Comparison of ENCODE assay signal across 8 cellular contexts in genomic region chr1:22025368-22026154, GRCh38. TPM values are rescaled to one million over a fixed set of nuclear protein-coding genes. Genes with fewer than 3 reads are reported as not detected.
DNase-seq lines count a peak whose midpoint lies in the region; ATAC-seq and TF ChIP-seq lines count a peak whose summit lies in the region.

No MANE protein-coding gene starts in this region.

- no peaks in the 10 kb centered on the region for H4K20me1 ChIP-seq in KMS-11 (ENCODE audit: insufficient read depth)

- no peaks in the 10 kb centered on the region for H3K79me2 ChIP-seq in KMS-11 (ENCODE audit: insufficient read depth, low read depth)

- H2AFZ ChIP-seq in KMS-11 (ENCODE audit: low read depth): peak overlapping the region; percentile 73

- H3K27me3 ChIP-seq in KMS-11 (ENCODE audit: insufficient read depth, low read depth): no peaks in the 10 kb centered on the region
- no peaks in the 10 kb centered on the region for H3K27me3 ChIP-seq in muscle layer of duodenum (ENCODE audit: low read depth, low read length)

- peak overlapping the region; percentile 81 for H3K4me2 ChIP-seq in KMS-11

- H3K36me3 ChIP-seq in KMS-11 (ENCODE audit: insufficient read depth): no peaks in the 10 kb centered on the region
- H3K36me3 ChIP-seq in muscle layer of duodenum (ENCODE audit: control insufficient read depth in 1 of 2, insufficient read depth in 2 of 2, low read length in 2 of 2): peaks cover 0 to 8% of the 10 kb centered on the region in 2 donors

- no peaks in the 10 kb centered on the region for H3K9me3 ChIP-seq in muscle layer of duodenum (ENCODE audit: control insufficient read depth in 1 of 2, low read length in 2 of 2)

- H3K36me3 Mint-ChIP-seq in activated T-cell treated with anti-CD3 and anti-CD28 coated beads, Interleukin-2, amount 50 U/mL, for 4 hours (ENCODE audit: insufficient read depth): peaks cover 5% of the 10 kb centered on the region

- ATAC-seq in GM21737 (IDR thresholded peaks at IDR 0.05; ENCODE audit: unreplicated experiment) (peak; percentile 59), esophagus mucosa (peak; percentile 90)
- peak; percentile 83 to 84 for ATAC-seq in activated T-cell treated with anti-CD3 and anti-CD28 coated beads, Interleukin-2, amount 50 U/mL, for 4 hours

- H3K27me3 Mint-ChIP-seq in activated T-cell treated with anti-CD3 and anti-CD28 coated beads, Interleukin-2, amount 50 U/mL, for 4 hours (ENCODE audit: low read depth): no peaks in the 10 kb centered on the region

- H3K9me3 Mint-ChIP-seq in activated T-cell treated with anti-CD3 and anti-CD28 coated beads, Interleukin-2, amount 50 U/mL, for 4 hours: no peaks in the 10 kb centered on the region

- H3K4me1 ChIP-seq in KMS-11 (ENCODE audit: low read depth, poor library complexity, severe bottlenecking): peaks cover 19% of the 10 kb centered on the region
- H3K4me1 ChIP-seq in muscle layer of duodenum (ENCODE audit: control insufficient read depth in 1 of 2, insufficient read depth in 2 of 2, low read length in 2 of 2): peaks cover 0 to 5% of the 10 kb centered on the region in 2 donors

- peaks cover 53% of the 10 kb centered on the region for H3K4me1 Mint-ChIP-seq in activated T-cell treated with anti-CD3 and anti-CD28 coated beads, Interleukin-2, amount 50 U/mL, for 4 hours (ENCODE audit: low read depth)

- peak overlapping the region; percentile 97 for H3K9ac ChIP-seq in KMS-11

- peak overlapping the region; percentile 97 for H3K4me3 Mint-ChIP-seq in activated T-cell treated with anti-CD3 and anti-CD28 coated beads, Interleukin-2, amount 50 U/mL, for 4 hours

- H3K27ac ChIP-seq in KMS-11 (peak overlapping the region; percentile 98), muscle layer of duodenum (ENCODE audit: low read length) (peak overlapping the region; percentile 100)

- DNase-seq in DMS53 treated with DMSO at 0.1 percent for 48 hours (lab: John Stamatoyannopoulos, UW; ENCODE audit: unreplicated experiment): peak; percentile 75
- DNase-seq in activated T-cell treated with anti-CD3 and anti-CD28 coated beads, Interleukin-2, amount 50 U/mL, for 4 hours: peak; percentile 86
- DNase-seq in stimulated activated CD8-positive, alpha-beta memory T cell treated with anti-CD3 and anti-CD28 coated beads, Interleukin-7, amount 100 ng/mL, for 1 hour (ENCODE audit: low read depth in 2 of 2): peak; percentile 72 to 76

- no peak for TF ChIP-seq CTCF in KMS-11 (conservative IDR thresholded peaks at IDR 0.05; ENCODE audit: low read depth, low read length)

- H3K4me3 ChIP-seq in KMS-11 (IDR thresholded peaks at IDR 0.05; ENCODE audit: insufficient read depth, low read depth, low read length) (peak overlapping the region; percentile 87), muscle layer of duodenum (ENCODE audit: low read depth in 1 of 2, low read length in 2 of 2) (peak overlapping the region; percentile 81 to 96)

TF ChIP-seq in PFSK-1, 5 proteins besides CTCF, POLR2A, EP300 and RAD21:
- TF ChIP-seq FOXP2 (optimal IDR thresholded peaks at IDR 0.05; ENCODE audit: borderline replicate concordance, extremely low read depth, extremely low read length, insufficient read depth) (peak; percentile 6), REST (IDR thresholded peaks at IDR 0.05; ENCODE audit: insufficient read depth in 1 of 2, low read depth in 2 of 2, low read length in 2 of 2) (no peak; a peak in 1 of 4 replicates), POLR2AphosphoS5 (IDR thresholded peaks at IDR 0.05; ENCODE audit: low read depth, low read length) (peak; percentile 67), SIN3A (IDR thresholded peaks at IDR 0.05; ENCODE audit: borderline replicate concordance, insufficient read depth, low read length) (peak; percentile 76; the same call in 1 of the 2 replicates), TAF1 (IDR thresholded peaks at IDR 0.05; ENCODE audit: borderline replicate concordance, insufficient read depth, low read length) (peak; percentile 87)

RNA-seq across cellular contexts. Expression of gene CELA3A, which starts 24.1 kb away (rescaled TPM):
- not detected for polyA plus RNA-seq in PFSK-1 (2012; ENCODE audit: insufficient read length, low read depth)
- total RNA-seq in activated T-cell treated with anti-CD3 and anti-CD28 coated beads, Interleukin-2, amount 50 U/mL, for 4 hours: 1 to 10 TPM; 4.0 to 8.1 (median 6.9) TPM
- not detected for total RNA-seq in esophagus mucosa

RNA-seq across cellular contexts. Expression of gene CDC42, which starts 26.9 kb away (rescaled TPM):
- 74.3 TPM for polyA plus RNA-seq in PFSK-1 (2012; ENCODE audit: insufficient read length, low read depth)
- total RNA-seq in activated T-cell treated with anti-CD3 and anti-CD28 coated beads, Interleukin-2, amount 50 U/mL, for 4 hours: 100 to 1,000 TPM; 218 to 249 (median 235) TPM
- 208 TPM for total RNA-seq in esophagus mucosa

RNA-seq across cellular contexts. Expression of gene CELA3B, which starts 48.7 kb away (rescaled TPM):
- polyA plus RNA-seq in PFSK-1 (2012; ENCODE audit: insufficient read length, low read depth): not detected
- total RNA-seq in activated T-cell treated with anti-CD3 and anti-CD28 coated beads, Interleukin-2, amount 50 U/mL, for 4 hours: 1 to 10 TPM; 2.2 to 5.3 (median 3.6) TPM
- total RNA-seq in esophagus mucosa: not detected

Comparison
In these comparisons a context has a peak if more than half of its experiments do, and no peak if none do; other contexts are left out.
1. Peak in every context shown above with its lines: DNase-seq, ATAC-seq, H3K4me3 ChIP-seq and H3K27ac ChIP-seq.